ENCODE assay signal across 2 cellular contexts in the genomic region with DNA sequence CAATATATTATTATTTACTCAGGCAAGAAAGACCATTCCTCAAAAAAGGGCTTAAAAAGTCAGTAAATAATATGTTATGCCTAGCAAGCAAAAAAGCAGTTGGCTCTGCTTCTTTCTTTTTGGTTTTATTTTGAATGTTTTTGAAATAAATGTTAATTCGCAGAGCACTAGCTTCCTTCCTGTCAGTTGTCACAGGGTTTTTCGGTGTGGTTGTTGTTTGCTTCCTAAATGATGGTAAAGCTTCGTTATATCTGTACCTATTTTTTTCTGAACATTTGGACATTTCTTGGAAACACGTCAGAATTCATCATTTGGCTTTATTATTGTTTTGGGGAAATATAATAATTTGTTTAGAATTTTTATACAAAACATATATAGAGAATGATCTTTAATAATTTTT.
TF ChIP-seq lines count a peak whose summit lies in the region.

No MANE protein-coding gene starts in this region.

TF ChIP-seq in SK-N-SH, 30 proteins besides CTCF, POLR2A, EP300 and RAD21:
- TF ChIP-seq, protein P1, sequence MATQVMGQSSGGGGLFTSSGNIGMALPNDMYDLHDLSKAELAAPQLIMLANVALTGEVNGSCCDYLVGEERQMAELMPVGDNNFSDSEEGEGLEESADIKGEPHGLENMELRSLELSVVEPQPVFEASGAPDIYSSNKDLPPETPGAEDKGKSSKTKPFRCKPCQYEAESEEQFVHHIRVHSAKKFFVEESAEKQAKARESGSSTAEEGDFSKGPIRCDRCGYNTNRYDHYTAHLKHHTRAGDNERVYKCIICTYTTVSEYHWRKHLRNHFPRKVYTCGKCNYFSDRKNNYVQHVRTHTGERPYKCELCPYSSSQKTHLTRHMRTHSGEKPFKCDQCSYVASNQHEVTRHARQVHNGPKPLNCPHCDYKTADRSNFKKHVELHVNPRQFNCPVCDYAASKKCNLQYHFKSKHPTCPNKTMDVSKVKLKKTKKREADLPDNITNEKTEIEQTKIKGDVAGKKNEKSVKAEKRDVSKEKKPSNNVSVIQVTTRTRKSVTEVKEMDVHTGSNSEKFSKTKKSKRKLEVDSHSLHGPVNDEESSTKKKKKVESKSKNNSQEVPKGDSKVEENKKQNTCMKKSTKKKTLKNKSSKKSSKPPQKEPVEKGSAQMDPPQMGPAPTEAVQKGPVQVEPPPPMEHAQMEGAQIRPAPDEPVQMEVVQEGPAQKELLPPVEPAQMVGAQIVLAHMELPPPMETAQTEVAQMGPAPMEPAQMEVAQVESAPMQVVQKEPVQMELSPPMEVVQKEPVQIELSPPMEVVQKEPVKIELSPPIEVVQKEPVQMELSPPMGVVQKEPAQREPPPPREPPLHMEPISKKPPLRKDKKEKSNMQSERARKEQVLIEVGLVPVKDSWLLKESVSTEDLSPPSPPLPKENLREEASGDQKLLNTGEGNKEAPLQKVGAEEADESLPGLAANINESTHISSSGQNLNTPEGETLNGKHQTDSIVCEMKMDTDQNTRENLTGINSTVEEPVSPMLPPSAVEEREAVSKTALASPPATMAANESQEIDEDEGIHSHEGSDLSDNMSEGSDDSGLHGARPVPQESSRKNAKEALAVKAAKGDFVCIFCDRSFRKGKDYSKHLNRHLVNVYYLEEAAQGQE (IDR thresholded peaks at IDR 0.05; ENCODE audit: low read depth, low read length): no peak
- TF ChIP-seq RXRA (IDR thresholded peaks at IDR 0.05; ENCODE audit: borderline replicate concordance, low read depth) (no peak), YY1 (IDR thresholded peaks at IDR 0.05; ENCODE audit: low read depth) (no peak), EZH2phosphoT487 (IDR thresholded peaks at IDR 0.05; ENCODE audit: borderline replicate concordance, low read depth) (no peak), POLR2AphosphoS5 (IDR thresholded peaks at IDR 0.05; ENCODE audit: low read depth, low read length) (no peak)
- TF ChIP-seq, protein P2, sequence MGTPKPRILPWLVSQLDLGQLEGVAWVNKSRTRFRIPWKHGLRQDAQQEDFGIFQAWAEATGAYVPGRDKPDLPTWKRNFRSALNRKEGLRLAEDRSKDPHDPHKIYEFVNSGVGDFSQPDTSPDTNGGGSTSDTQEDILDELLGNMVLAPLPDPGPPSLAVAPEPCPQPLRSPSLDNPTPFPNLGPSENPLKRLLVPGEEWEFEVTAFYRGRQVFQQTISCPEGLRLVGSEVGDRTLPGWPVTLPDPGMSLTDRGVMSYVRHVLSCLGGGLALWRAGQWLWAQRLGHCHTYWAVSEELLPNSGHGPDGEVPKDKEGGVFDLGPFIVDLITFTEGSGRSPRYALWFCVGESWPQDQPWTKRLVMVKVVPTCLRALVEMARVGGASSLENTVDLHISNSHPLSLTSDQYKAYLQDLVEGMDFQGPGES (IDR thresholded peaks at IDR 0.05; ENCODE audit: low read depth, low read length): no peak

TF ChIP-seq in SK-N-SH treated with all-trans-retinoic acid at 6 μM for 48 hours, 23 proteins besides CTCF, POLR2A, EP300 and RAD21 (continued from another document):
- TF ChIP-seq, protein P3, sequence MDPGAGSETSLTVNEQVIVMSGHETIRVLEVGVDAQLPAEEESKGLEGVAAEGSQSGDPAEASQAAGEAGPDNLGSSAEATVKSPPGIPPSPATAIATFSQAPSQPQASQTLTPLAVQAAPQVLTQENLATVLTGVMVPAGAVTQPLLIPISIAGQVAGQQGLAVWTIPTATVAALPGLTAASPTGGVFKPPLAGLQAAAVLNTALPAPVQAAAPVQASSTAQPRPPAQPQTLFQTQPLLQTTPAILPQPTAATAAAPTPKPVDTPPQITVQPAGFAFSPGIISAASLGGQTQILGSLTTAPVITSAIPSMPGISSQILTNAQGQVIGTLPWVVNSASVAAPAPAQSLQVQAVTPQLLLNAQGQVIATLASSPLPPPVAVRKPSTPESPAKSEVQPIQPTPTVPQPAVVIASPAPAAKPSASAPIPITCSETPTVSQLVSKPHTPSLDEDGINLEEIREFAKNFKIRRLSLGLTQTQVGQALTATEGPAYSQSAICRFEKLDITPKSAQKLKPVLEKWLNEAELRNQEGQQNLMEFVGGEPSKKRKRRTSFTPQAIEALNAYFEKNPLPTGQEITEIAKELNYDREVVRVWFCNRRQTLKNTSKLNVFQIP (CRISPR knock-in tag; IDR thresholded peaks at IDR 0.05; ENCODE audit: borderline replicate concordance, low read depth): no peak
- TF ChIP-seq GLIS3 (CRISPR knock-in tag; IDR thresholded peaks at IDR 0.05) (no peak), RARB (CRISPR knock-in tag; IDR thresholded peaks at IDR 0.05) (no peak), ZFP3 (CRISPR knock-in tag; IDR thresholded peaks at IDR 0.05) (no peak), ZNF70 (CRISPR knock-in tag; IDR thresholded peaks at IDR 0.05) (no peak), PPARA (CRISPR knock-in tag; IDR thresholded peaks at IDR 0.05; ENCODE audit: borderline replicate concordance) (no peak)
- TF ChIP-seq, protein P4, sequence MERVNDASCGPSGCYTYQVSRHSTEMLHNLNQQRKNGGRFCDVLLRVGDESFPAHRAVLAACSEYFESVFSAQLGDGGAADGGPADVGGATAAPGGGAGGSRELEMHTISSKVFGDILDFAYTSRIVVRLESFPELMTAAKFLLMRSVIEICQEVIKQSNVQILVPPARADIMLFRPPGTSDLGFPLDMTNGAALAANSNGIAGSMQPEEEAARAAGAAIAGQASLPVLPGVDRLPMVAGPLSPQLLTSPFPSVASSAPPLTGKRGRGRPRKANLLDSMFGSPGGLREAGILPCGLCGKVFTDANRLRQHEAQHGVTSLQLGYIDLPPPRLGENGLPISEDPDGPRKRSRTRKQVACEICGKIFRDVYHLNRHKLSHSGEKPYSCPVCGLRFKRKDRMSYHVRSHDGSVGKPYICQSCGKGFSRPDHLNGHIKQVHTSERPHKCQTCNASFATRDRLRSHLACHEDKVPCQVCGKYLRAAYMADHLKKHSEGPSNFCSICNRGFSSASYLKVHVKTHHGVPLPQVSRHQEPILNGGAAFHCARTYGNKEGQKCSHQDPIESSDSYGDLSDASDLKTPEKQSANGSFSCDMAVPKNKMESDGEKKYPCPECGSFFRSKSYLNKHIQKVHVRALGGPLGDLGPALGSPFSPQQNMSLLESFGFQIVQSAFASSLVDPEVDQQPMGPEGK (CRISPR knock-in tag; IDR thresholded peaks at IDR 0.05; ENCODE audit: borderline replicate concordance): no peak
